Comparison of ENCODE assay signal across 9 cellular contexts in the genomic region with DNA sequence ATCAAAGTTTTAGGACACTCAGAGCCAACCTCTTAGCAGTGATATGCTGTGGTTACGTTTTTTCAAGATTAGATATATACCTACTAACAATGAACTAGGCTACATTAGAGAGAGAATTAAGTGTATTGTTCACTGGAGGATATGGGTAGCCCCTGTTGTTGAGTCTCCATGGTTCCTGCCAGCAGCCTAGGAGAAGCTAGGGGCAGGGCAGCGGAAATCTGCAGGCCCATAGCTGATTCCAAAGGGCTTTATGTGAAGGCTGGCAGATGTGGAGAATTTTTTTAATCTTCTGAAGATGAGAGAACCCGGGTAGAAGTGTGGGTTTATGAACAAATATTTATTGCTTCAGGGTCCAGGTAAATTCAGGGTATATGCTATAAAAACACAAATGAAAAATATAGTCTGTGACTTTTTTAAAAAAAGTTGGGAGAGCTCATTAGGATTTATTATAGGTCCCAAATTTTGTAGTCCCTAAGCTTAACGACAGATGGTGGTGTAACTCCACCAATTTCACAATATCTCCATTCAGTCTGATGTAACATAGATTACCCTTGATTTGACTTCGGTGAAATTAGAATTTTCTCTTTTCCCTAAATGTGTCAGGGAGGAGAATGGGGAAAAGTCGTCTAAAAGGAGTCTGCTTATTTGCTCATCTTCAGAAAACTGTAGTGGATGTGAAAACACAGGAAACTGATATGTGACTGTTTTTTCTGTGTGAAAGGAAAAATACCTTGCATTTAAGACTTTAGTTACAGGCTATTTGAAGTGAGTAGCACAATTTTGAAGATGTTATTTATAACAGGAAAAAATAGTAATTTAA.
DNase-seq lines count a peak whose midpoint lies in the region; ATAC-seq and TF ChIP-seq lines count a peak whose summit lies in the region.
"Had no signal": no experiment of that assay in that cellular context is flagged by ENCODE, and none has a peak within 500 bp of the region (broad histone marks: within the 10 kb centered on the region; RNA-seq: fewer than 3 reads in every experiment).

No MANE protein-coding gene starts in this region.

- peak overlapping the region; percentile 35 for H3K4me3 ChIP-seq in suprapubic skin

- peak; percentile 66 for DNase-seq in activated CD4-positive, alpha-beta T cell treated with anti-CD3 and anti-CD28 coated beads, Interleukin-2, amount 10 ng/mL, durations not matched to agents 24 days and 14 days
- no peak for DNase-seq in activated CD4-positive, alpha-beta T cell treated with anti-CD3 and anti-CD28 coated beads, Interleukin-2, amount 50 U/mL, for 4 hours
- DNase-seq in NCI-H1694 treated with DMSO at 0.1 percent for 48 hours (lab: John Stamatoyannopoulos, UW) = peak; percentile 61
- DNase-seq in activated CD8-positive, alpha-beta T cell treated with anti-CD3 and anti-CD28 coated beads, Interleukin-2, amount 10 ng/mL, durations not matched to agents 7 days and 5 days = peak; percentile 21
- peak; percentile 29 for DNase-seq in iPS-NIHi7 (ENCODE audit: extremely low spot score)
- DNase-seq in suprapubic skin (ENCODE audit: low spot score in 2 of 2) = no peak
- no peak for DNase-seq in activated effector memory CD4-positive, alpha-beta T cell treated with anti-CD3 and anti-CD28 coated beads, Interleukin-2, amount 50 U/mL, for 16 hours
- DNase-seq in naive thymus-derived CD8-positive, alpha-beta T cell = no peak
- DNase-seq: activated naive CD8-positive, alpha-beta T cell treated with anti-CD3 and anti-CD28 coated beads, Interleukin-2, amount 10 ng/mL, durations not matched to agents 7 days and 5 days had no signal

- H3K27ac Mint-ChIP-seq in activated CD4-positive, alpha-beta T cell treated with anti-CD3 and anti-CD28 coated beads, Interleukin-2, amount 10 ng/mL, durations not matched to agents 24 days and 14 days = no peak overlapping the region
- H3K27ac Mint-ChIP-seq in activated CD8-positive, alpha-beta T cell treated with anti-CD3 and anti-CD28 coated beads, Interleukin-2, amount 10 ng/mL, durations not matched to agents 7 days and 5 days = no peak overlapping the region
- no peak overlapping the region for H3K27ac Mint-ChIP-seq in naive thymus-derived CD8-positive, alpha-beta T cell
- H3K27ac Mint-ChIP-seq: activated naive CD8-positive, alpha-beta T cell treated with anti-CD3 and anti-CD28 coated beads, Interleukin-2, amount 10 ng/mL, durations not matched to agents 7 days and 5 days had no signal

- H3K4me1 Mint-ChIP-seq in activated CD4-positive, alpha-beta T cell treated with anti-CD3 and anti-CD28 coated beads, Interleukin-2, amount 10 ng/mL, durations not matched to agents 24 days and 14 days = peaks cover 29% of the 10 kb centered on the region
- peaks cover 27% of the 10 kb centered on the region for H3K4me1 Mint-ChIP-seq in activated CD8-positive, alpha-beta T cell treated with anti-CD3 and anti-CD28 coated beads, Interleukin-2, amount 10 ng/mL, durations not matched to agents 7 days and 5 days (ENCODE audit: low read depth)
- H3K4me1 Mint-ChIP-seq in naive thymus-derived CD8-positive, alpha-beta T cell = peaks cover 11 to 39% (median 35%) of the 10 kb centered on the region in 4 donors

- no peaks in the 10 kb centered on the region for H3K36me3 ChIP-seq in suprapubic skin

- H3K27me3 ChIP-seq in suprapubic skin = peaks cover 47% of the 10 kb centered on the region

- no peak for TF ChIP-seq EP300 in suprapubic skin (IDR thresholded peaks at IDR 0.05)

- 30% methylated on average over 6 of the region's 6 CpGs for WGBS in suprapubic skin

- no peaks in the 10 kb centered on the region for H3K9me3 ChIP-seq in suprapubic skin

- no peak overlapping the region for H3K27ac ChIP-seq in suprapubic skin

- peak; percentile 47 to 64 for TF ChIP-seq CTCF in suprapubic skin (IDR thresholded peaks at IDR 0.05)

- no peak overlapping the region for H3K4me3 Mint-ChIP-seq in activated CD4-positive, alpha-beta T cell treated with anti-CD3 and anti-CD28 coated beads, Interleukin-2, amount 10 ng/mL, durations not matched to agents 24 days and 14 days
- H3K4me3 Mint-ChIP-seq in activated CD8-positive, alpha-beta T cell treated with anti-CD3 and anti-CD28 coated beads, Interleukin-2, amount 10 ng/mL, durations not matched to agents 7 days and 5 days = no peak overlapping the region
- peak overlapping the region in 1 of 10 donors; percentile 23 for H3K4me3 Mint-ChIP-seq in naive thymus-derived CD8-positive, alpha-beta T cell

- H3K4me1 ChIP-seq in suprapubic skin = peaks cover 39% of the 10 kb centered on the region

- no peak for ATAC-seq in activated CD8-positive, alpha-beta T cell treated with anti-CD3 and anti-CD28 coated beads, Interleukin-2, amount 10 ng/mL, durations not matched to agents 7 days and 5 days
- no peak for ATAC-seq in naive thymus-derived CD8-positive, alpha-beta T cell

- H3K27me3 Mint-ChIP-seq in activated CD4-positive, alpha-beta T cell treated with anti-CD3 and anti-CD28 coated beads, Interleukin-2, amount 10 ng/mL, durations not matched to agents 24 days and 14 days = peaks cover 67% of the 10 kb centered on the region
- peaks cover 62% of the 10 kb centered on the region for H3K27me3 Mint-ChIP-seq in activated CD8-positive, alpha-beta T cell treated with anti-CD3 and anti-CD28 coated beads, Interleukin-2, amount 10 ng/mL, durations not matched to agents 7 days and 5 days (ENCODE audit: low read depth)
- H3K27me3 Mint-ChIP-seq in naive thymus-derived CD8-positive, alpha-beta T cell = peaks cover 36 to 83% (median 65%) of the 10 kb centered on the region in 5 donors

- CTCF ChIA-PET in activated CD8-positive, alpha-beta T cell treated with anti-CD3 and anti-CD28 coated beads, Interleukin-2, amount 10 ng/mL, durations not matched to agents 7 days and 5 days (lab: Charles Lee) = interaction anchor here (0.8 kb wide), 1 partner anchor 54 kb away, joined by 4 read pairs; no protein-coding TSS in a partner anchor

- peaks cover 4% of the 10 kb centered on the region for H3K9me3 Mint-ChIP-seq in activated CD4-positive, alpha-beta T cell treated with anti-CD3 and anti-CD28 coated beads, Interleukin-2, amount 10 ng/mL, durations not matched to agents 24 days and 14 days
- no peaks in the 10 kb centered on the region for H3K9me3 Mint-ChIP-seq in activated CD8-positive, alpha-beta T cell treated with anti-CD3 and anti-CD28 coated beads, Interleukin-2, amount 10 ng/mL, durations not matched to agents 7 days and 5 days (ENCODE audit: insufficient read depth)
- H3K9me3 Mint-ChIP-seq in naive thymus-derived CD8-positive, alpha-beta T cell = peaks cover 0 to 4% (median 0%) of the 10 kb centered on the region in 9 donors
- H3K9me3 Mint-ChIP-seq: activated naive CD8-positive, alpha-beta T cell treated with anti-CD3 and anti-CD28 coated beads, Interleukin-2, amount 10 ng/mL, durations not matched to agents 7 days and 5 days had no signal

- H3K36me3 Mint-ChIP-seq in activated CD4-positive, alpha-beta T cell treated with anti-CD3 and anti-CD28 coated beads, Interleukin-2, amount 10 ng/mL, durations not matched to agents 24 days and 14 days (ENCODE audit: low read depth) = no peaks in the 10 kb centered on the region
- peaks cover 2% of the 10 kb centered on the region for H3K36me3 Mint-ChIP-seq in activated CD8-positive, alpha-beta T cell treated with anti-CD3 and anti-CD28 coated beads, Interleukin-2, amount 10 ng/mL, durations not matched to agents 7 days and 5 days (ENCODE audit: low read depth)
- H3K36me3 Mint-ChIP-seq in naive thymus-derived CD8-positive, alpha-beta T cell = peaks cover 0 to 2% (median 2%) of the 10 kb centered on the region in 3 donors

- intact Hi-C loops in activated CD4-positive, alpha-beta T cell treated with anti-CD3 and anti-CD28 coated beads, Interleukin-2, amount 10 ng/mL, durations not matched to agents 24 days and 14 days (cut with micrococcal nuclease) = loop anchor here (5.0 to 10.0 kb wide), 5 partner anchors 333 to 1830 kb away; a partner anchor contains a TSS

- POLR2A ChIA-PET in activated CD8-positive, alpha-beta T cell treated with anti-CD3 and anti-CD28 coated beads, Interleukin-2, amount 10 ng/mL, durations not matched to agents 7 days and 5 days (lab: Charles Lee) = no interaction called here
- POLR2A ChIA-PET in naive thymus-derived CD8-positive, alpha-beta T cell (lab: Charles Lee) = no interaction called here

- no peak for TF ChIP-seq POLR2A in suprapubic skin (IDR thresholded peaks at IDR 0.05)

Comparison
In these comparisons a context has a peak if more than half of its experiments do, and no peak if none do; other contexts are left out.
1. DNase-seq: peak in activated CD4-positive, alpha-beta T cell treated with anti-CD3 and anti-CD28 coated beads, Interleukin-2, amount 10 ng/mL, durations not matched to agents 24 days and 14 days (single experiment), NCI-H1694 treated with DMSO at 0.1 percent for 48 hours (single experiment), activated CD8-positive, alpha-beta T cell treated with anti-CD3 and anti-CD28 coated beads, Interleukin-2, amount 10 ng/mL, durations not matched to agents 7 days and 5 days (single experiment) and iPS-NIHi7 (single experiment); none in activated CD4-positive, alpha-beta T cell treated with anti-CD3 and anti-CD28 coated beads, Interleukin-2, amount 50 U/mL, for 4 hours (0 of 2), suprapubic skin (0 of 2), activated effector memory CD4-positive, alpha-beta T cell treated with anti-CD3 and anti-CD28 coated beads, Interleukin-2, amount 50 U/mL, for 16 hours (single experiment) and naive thymus-derived CD8-positive, alpha-beta T cell (0 of 10).